20 cellular contexts compared by ENCODE assay signal in the genomic region with DNA sequence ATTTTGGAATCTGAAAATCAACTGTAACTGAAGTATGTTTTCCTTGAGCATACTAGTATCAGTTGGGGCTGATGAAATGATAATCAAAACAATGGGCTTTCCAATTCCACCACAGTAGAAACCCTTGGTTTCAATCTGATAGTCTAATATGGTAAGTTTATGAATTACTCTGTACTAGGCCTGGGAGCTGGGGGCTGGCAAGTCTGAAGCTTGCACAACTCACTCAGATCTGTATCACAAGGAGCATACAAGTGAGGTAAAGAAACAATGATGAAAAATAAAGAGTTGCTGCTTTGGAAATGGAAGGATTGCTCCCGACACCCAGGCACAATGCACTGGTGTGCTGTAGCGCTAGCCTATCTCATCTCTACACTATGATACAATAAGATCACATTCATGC. TPM values are rescaled to one million over a fixed set of nuclear protein-coding genes. Genes with fewer than 3 reads are reported as not detected.
DNase-seq lines count a peak whose midpoint lies in the region; ATAC-seq and TF ChIP-seq lines count a peak whose summit lies in the region.
"Had no signal": no experiment of that assay in that cellular context is flagged by ENCODE, and none has a peak within 500 bp of the region (broad histone marks: within the 10 kb centered on the region; RNA-seq: fewer than 3 reads in every experiment).

No MANE protein-coding gene starts in this region.

- POLR2A ChIA-PET in activated CD8-positive, alpha-beta T cell treated with anti-CD3 and anti-CD28 coated beads for 36 hours (lab: Charles Lee) = no interaction called here
- POLR2A ChIA-PET in activated CD8-positive, alpha-beta T cell treated with anti-CD3 and anti-CD28 coated beads, Interleukin-2, amount 10 ng/mL, durations not matched to agents 7 days and 5 days (lab: Charles Lee) = no interaction called here

- H3K9me3 Mint-ChIP-seq in activated CD8-positive, alpha-beta T cell treated with anti-CD3 and anti-CD28 coated beads for 36 hours = no peaks in the 10 kb centered on the region
- no peaks in the 10 kb centered on the region for H3K9me3 Mint-ChIP-seq in activated CD8-positive, alpha-beta T cell treated with anti-CD3 and anti-CD28 coated beads, Interleukin-2, amount 10 ng/mL, durations not matched to agents 7 days and 5 days (ENCODE audit: insufficient read depth)
- no peaks in the 10 kb centered on the region for H3K9me3 Mint-ChIP-seq in brain
- H3K9me3 Mint-ChIP-seq in mesothelial cell of epicardium = no peaks in the 10 kb centered on the region
- H3K9me3 Mint-ChIP-seq: stimulated activated memory B cell treated with anti-CD40 and anti-IgM and Interleukin-4, amounts not matched to agents 10 μg/mL and 1 μg/mL and 100 μg/mL, for 72 hours; T-helper 1 cell treated with Interleukin-12 subunit alpha and Interleukin-12 subunit beta and Interleukin-4 antibody, amounts not matched to agents 30 μg/mL and 1 μg/mL, for 36 hours; type B pancreatic cell had no signal

- no peak for TF ChIP-seq POLR2A in ovary (IDR thresholded peaks at IDR 0.05)

- no peak overlapping the region for H3K27ac Mint-ChIP-seq in activated CD8-positive, alpha-beta T cell treated with anti-CD3 and anti-CD28 coated beads for 36 hours
- H3K27ac Mint-ChIP-seq in activated CD8-positive, alpha-beta T cell treated with anti-CD3 and anti-CD28 coated beads, Interleukin-2, amount 10 ng/mL, durations not matched to agents 7 days and 5 days = no peak overlapping the region
- peak overlapping the region; percentile 52 to 93 (median 77) for H3K27ac Mint-ChIP-seq in brain
- H3K27ac Mint-ChIP-seq in mesothelial cell of epicardium = peak overlapping the region; percentile 70
- H3K27ac Mint-ChIP-seq: stimulated activated memory B cell treated with anti-CD40 and anti-IgM and Interleukin-4, amounts not matched to agents 10 μg/mL and 1 μg/mL and 100 μg/mL, for 72 hours; T-helper 1 cell treated with Interleukin-12 subunit alpha and Interleukin-12 subunit beta and Interleukin-4 antibody, amounts not matched to agents 30 μg/mL and 1 μg/mL, for 36 hours; type B pancreatic cell had no signal

- no peak for TF ChIP-seq CTCF in activated CD8-positive, alpha-beta T cell treated with anti-CD3 and anti-CD28 coated beads for 36 hours (IDR thresholded peaks at IDR 0.05)
- TF ChIP-seq CTCF in brain (conservative IDR thresholded peaks at IDR 0.05) (no peak), mesothelial cell of epicardium (IDR thresholded peaks at IDR 0.05; ENCODE audit: unreplicated experiment) (no peak), ovary (IDR thresholded peaks at IDR 0.05) (no peak)

- CTCF ChIA-PET in activated CD8-positive, alpha-beta T cell treated with anti-CD3 and anti-CD28 coated beads for 36 hours (lab: Charles Lee) = no interaction called here
- CTCF ChIA-PET in activated CD8-positive, alpha-beta T cell treated with anti-CD3 and anti-CD28 coated beads, Interleukin-2, amount 10 ng/mL, durations not matched to agents 7 days and 5 days (lab: Charles Lee) = no interaction called here

- peaks cover 6% of the 10 kb centered on the region for H3K36me3 Mint-ChIP-seq in activated CD8-positive, alpha-beta T cell treated with anti-CD3 and anti-CD28 coated beads for 36 hours (ENCODE audit: low read depth)
- H3K36me3 Mint-ChIP-seq in activated CD8-positive, alpha-beta T cell treated with anti-CD3 and anti-CD28 coated beads, Interleukin-2, amount 10 ng/mL, durations not matched to agents 7 days and 5 days (ENCODE audit: low read depth) = no peaks in the 10 kb centered on the region
- H3K36me3 Mint-ChIP-seq in brain (peaks cover 30% of the 10 kb centered on the region), mesothelial cell of epicardium (peaks cover 9% of the 10 kb centered on the region)

- no peaks in the 10 kb centered on the region for H3K27me3 Mint-ChIP-seq in activated CD8-positive, alpha-beta T cell treated with anti-CD3 and anti-CD28 coated beads for 36 hours
- peaks cover 2% of the 10 kb centered on the region for H3K27me3 Mint-ChIP-seq in activated CD8-positive, alpha-beta T cell treated with anti-CD3 and anti-CD28 coated beads, Interleukin-2, amount 10 ng/mL, durations not matched to agents 7 days and 5 days (ENCODE audit: low read depth)
- H3K27me3 Mint-ChIP-seq in brain (no peaks in the 10 kb centered on the region), mesothelial cell of epicardium (ENCODE audit: low read depth) (no peaks in the 10 kb centered on the region)
- H3K27me3 Mint-ChIP-seq: stimulated activated memory B cell treated with anti-CD40 and anti-IgM and Interleukin-4, amounts not matched to agents 10 μg/mL and 1 μg/mL and 100 μg/mL, for 72 hours had no signal

- H3K27ac ChIP-seq in substantia nigra (ENCODE audit: low read depth, low read length, poor library complexity, severe bottlenecking) = peak overlapping the region; percentile 50
- H3K27ac ChIP-seq in ovary = no peak overlapping the region
- H3K27ac ChIP-seq: SJSA1 had no signal

- H3K4me1 Mint-ChIP-seq in activated CD8-positive, alpha-beta T cell treated with anti-CD3 and anti-CD28 coated beads for 36 hours (ENCODE audit: low read depth) = peaks cover 25% of the 10 kb centered on the region
- H3K4me1 Mint-ChIP-seq in activated CD8-positive, alpha-beta T cell treated with anti-CD3 and anti-CD28 coated beads, Interleukin-2, amount 10 ng/mL, durations not matched to agents 7 days and 5 days (ENCODE audit: low read depth) = peaks cover 7% of the 10 kb centered on the region
- H3K4me1 Mint-ChIP-seq in brain (peaks cover 94% of the 10 kb centered on the region), mesothelial cell of epicardium (peaks cover 66% of the 10 kb centered on the region)

- H3K36me3 ChIP-seq in ovary = no peaks in the 10 kb centered on the region
- H3K36me3 ChIP-seq: breast epithelium had no signal

- H3K4me3 Mint-ChIP-seq in activated CD8-positive, alpha-beta T cell treated with anti-CD3 and anti-CD28 coated beads for 36 hours = no peak overlapping the region
- no peak overlapping the region for H3K4me3 Mint-ChIP-seq in activated CD8-positive, alpha-beta T cell treated with anti-CD3 and anti-CD28 coated beads, Interleukin-2, amount 10 ng/mL, durations not matched to agents 7 days and 5 days
- H3K4me3 Mint-ChIP-seq in brain (peak overlapping the region in 2 of 5 experiments; percentile 4 to 44), mesothelial cell of epicardium (no peak overlapping the region)
- H3K4me3 Mint-ChIP-seq: stimulated activated memory B cell treated with anti-CD40 and anti-IgM and Interleukin-4, amounts not matched to agents 10 μg/mL and 1 μg/mL and 100 μg/mL, for 72 hours; T-helper 1 cell treated with Interleukin-12 subunit alpha and Interleukin-12 subunit beta and Interleukin-4 antibody, amounts not matched to agents 30 μg/mL and 1 μg/mL, for 36 hours; type B pancreatic cell had no signal

- H3K4me1 ChIP-seq in ovary (ENCODE audit: insufficient read depth) = peaks cover 26% of the 10 kb centered on the region
- H3K4me1 ChIP-seq: breast epithelium had no signal

- peak; percentile 47 for ATAC-seq in activated CD8-positive, alpha-beta T cell treated with anti-CD3 and anti-CD28 coated beads for 36 hours
- no peak for ATAC-seq in activated CD8-positive, alpha-beta T cell treated with anti-CD3 and anti-CD28 coated beads, Interleukin-2, amount 10 ng/mL, durations not matched to agents 7 days and 5 days
- ATAC-seq in HG03378 (IDR thresholded peaks at IDR 0.05; ENCODE audit: unreplicated experiment) = no peak
- ATAC-seq: stimulated activated memory B cell treated with anti-CD40 and anti-IgM and Interleukin-4, amounts not matched to agents 10 μg/mL and 1 μg/mL and 100 μg/mL, for 72 hours had no signal

- intact Hi-C loops in activated CD8-positive, alpha-beta T cell treated with anti-CD3 and anti-CD28 coated beads for 36 hours (cut with micrococcal nuclease) = no loop called here
- intact Hi-C loops in ovary (cut with DNase I) = loop anchor here in 2 of 4 donors (10.0 kb wide), 2 partner anchors 56 to 66 kb away; no protein-coding TSS in a partner anchor

- H3K4me3 ChIP-seq in ovary = no peak overlapping the region
- H3K4me3 ChIP-seq: breast epithelium, SJSA1, spleen had no signal

- WGBS in ovary, 3 donors = 96 to 100% (median 96%) methylated on average over 2 of the region's 2 CpGs

- no peak for DNase-seq in activated CD8-positive, alpha-beta T cell treated with anti-CD3 and anti-CD28 coated beads for 36 hours
- DNase-seq in activated CD8-positive, alpha-beta T cell treated with anti-CD3 and anti-CD28 coated beads, Interleukin-2, amount 10 ng/mL, durations not matched to agents 7 days and 5 days = no peak
- DNase-seq in mesothelial cell of epicardium (ENCODE audit: low spot score in 2 of 2, unreplicated experiment in 2 of 2) (no peak), substantia nigra (lab: John Stamatoyannopoulos, UW) (no peak), CD1c-positive myeloid dendritic cell (ENCODE audit: extremely low spot score) (no peak), ovary (no peak)
- DNase-seq: GDM1; NCI-H1105; NCI-H2029 treated with DMSO at 0.1 percent for 48 hours; NCI-H2227 treated with DMSO at 0.1 percent for 48 hours; retina; spleen; stimulated activated CD4-positive, alpha-beta T cell treated with anti-CD3 and anti-CD28 coated beads, Interleukin-2, amount 100 ng/mL, for 48 hours had no signal

- H3K27me3 ChIP-seq in ovary = no peaks in the 10 kb centered on the region
- H3K27me3 ChIP-seq: breast epithelium, SJSA1, spleen had no signal

- no peak for TF ChIP-seq EP300 in ovary (IDR thresholded peaks at IDR 0.05)

- no peaks in the 10 kb centered on the region for H3K9me3 ChIP-seq in ovary
- H3K9me3 ChIP-seq: breast epithelium, SJSA1, spleen had no signal

RNA-seq across cellular contexts. Expression of gene ZEB2, which starts 19.4 kb away (rescaled TPM):
- total RNA-seq in activated CD8-positive, alpha-beta T cell treated with anti-CD3 and anti-CD28 coated beads for 36 hours = 10 to 100 TPM; 13.5 to 14.9 TPM
- total RNA-seq in activated CD8-positive, alpha-beta T cell treated with anti-CD3 and anti-CD28 coated beads, Interleukin-2, amount 10 ng/mL, durations not matched to agents 7 days and 5 days = 1 to 10 TPM; 4.0 to 5.7 TPM
- 28.2 TPM for polyA plus RNA-seq in brain (ENCODE audit: insufficient read depth, low read depth, low replicate concordance)
- total RNA-seq in mesothelial cell of epicardium = 105 to 111 TPM (median 110 TPM) in 3 replicates
- total RNA-seq in ovary = 100 to 1,000 TPM in 6 of 7 donors, 10 to 100 TPM in 1; 55.3 to 250 (median 186) TPM
- polyA plus RNA-seq in ovary = 10 to 100 TPM; 57.0 to 84.8 TPM

Comparison
In these comparisons a context has a peak if more than half of its experiments do, and no peak if none do; other contexts are left out.
1. H3K27ac Mint-ChIP-seq: peak in brain (5 of 5) and mesothelial cell of epicardium (single experiment); none in activated CD8-positive, alpha-beta T cell treated with anti-CD3 and anti-CD28 coated beads for 36 hours (single experiment) and activated CD8-positive, alpha-beta T cell treated with anti-CD3 and anti-CD28 coated beads, Interleukin-2, amount 10 ng/mL, durations not matched to agents 7 days and 5 days (single experiment).